In the genomic region with DNA sequence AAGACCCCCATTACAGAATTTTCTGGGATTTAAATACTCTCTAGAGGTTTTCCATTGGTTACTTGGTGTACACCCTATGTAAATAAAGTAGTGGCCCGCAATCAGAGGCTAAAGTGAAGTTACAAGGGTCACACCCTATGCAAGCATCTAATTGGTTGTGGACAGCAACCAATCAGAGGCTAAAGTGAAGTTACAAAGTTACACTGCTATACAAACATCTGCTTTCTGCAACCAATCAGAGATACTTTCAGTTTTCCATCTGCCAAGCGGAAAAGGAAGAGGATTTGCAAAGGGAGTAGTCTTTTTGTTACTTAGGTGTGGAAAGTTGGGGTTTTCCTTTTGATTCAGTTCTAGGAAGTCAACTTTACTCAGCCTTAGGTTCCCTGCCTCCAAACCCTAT, we compare ENCODE assay signal across 8 cellular contexts. TPM values are rescaled to one million over a fixed set of nuclear protein-coding genes. Genes with fewer than 3 reads are reported as not detected.
DNase-seq lines count a peak whose midpoint lies in the region; ATAC-seq and TF ChIP-seq lines count a peak whose summit lies in the region.

No MANE protein-coding gene starts in this region.

- H3K36me3 ChIP-seq in KOPT-K1 (ENCODE audit: insufficient read depth, low read length) (no peaks in the 10 kb centered on the region), mucosa of descending colon (ENCODE audit: low read depth) (no peaks in the 10 kb centered on the region), thyroid gland (no peaks in the 10 kb centered on the region)

- TF ChIP-seq POLR2A in thyroid gland (IDR thresholded peaks at IDR 0.05) = no peak

- intact Hi-C loops in mucosa of descending colon (cut with DNase I, micrococcal nuclease) (no loop called here), thyroid gland (cut with DNase I) (no loop called here)

- H3K9me3 ChIP-seq in KOPT-K1 (ENCODE audit: insufficient read depth, low read length, poor library complexity, severe bottlenecking) (no peaks in the 10 kb centered on the region), mucosa of descending colon (no peaks in the 10 kb centered on the region), thyroid gland (no peaks in the 10 kb centered on the region)

- peak overlapping the region; percentile 49 for H3K27ac ChIP-seq in KOPT-K1 (ENCODE audit: low read depth, low read length, poor library complexity, severe bottlenecking)
- H3K27ac ChIP-seq in thyroid gland = no peak overlapping the region

- peak; percentile 78 for ATAC-seq in mucosa of descending colon
- ATAC-seq in HG03520 (IDR thresholded peaks at IDR 0.05; ENCODE audit: unreplicated experiment) = no peak
- no peak for ATAC-seq in HG02759 (IDR thresholded peaks at IDR 0.05; ENCODE audit: unreplicated experiment)

- TF ChIP-seq CTCF in mucosa of descending colon (IDR thresholded peaks at IDR 0.05) = no peak
- no peak for TF ChIP-seq CTCF in thyroid gland (IDR thresholded peaks at IDR 0.05)
- TF ChIP-seq CTCF in GM13977 (IDR thresholded peaks at IDR 0.05; ENCODE audit: extremely low read depth, insufficient read depth, missing control alignments) = no peak

- H3K4me3 ChIP-seq in mucosa of descending colon = no peak overlapping the region
- H3K4me3 ChIP-seq in thyroid gland (replicated peaks in 1 of 3) = no peak overlapping the region

- WGBS in thyroid gland, 2 donors = 53 to 76% methylated on average over 2 of the region's 2 CpGs

- in situ Hi-C loops in GM13977 (cut with MboI; ENCODE audit: low pct_unique_long_range_greater_than_20kb, low sequenced_read_pairs, unreplicated experiment) = no loop called here

- no peaks in the 10 kb centered on the region for H3K4me1 ChIP-seq in mucosa of descending colon (ENCODE audit: low read depth)
- H3K4me1 ChIP-seq in thyroid gland = no peaks in the 10 kb centered on the region

- peak; percentile 76 for DNase-seq in CD1c-positive myeloid dendritic cell (ENCODE audit: extremely low spot score)
- peak; percentile 28 for DNase-seq in cerebellar cortex (ENCODE audit: low spot score)
- DNase-seq in mucosa of descending colon = peak in 1 of 3 donors; percentile 50
- DNase-seq in thyroid gland = no peak
- no peak for DNase-seq in GM13977 (ENCODE audit: low spot score)

- H3K27me3 ChIP-seq in thyroid gland = no peaks in the 10 kb centered on the region

RNA-seq across cellular contexts. Expression of gene ATRX, which starts 2.0 kb away (rescaled TPM):
- total RNA-seq in mucosa of descending colon (100 to 1,000 TPM in 1 of 3 donors, 10 to 100 TPM in 2; 47.9 to 108 (median 64.1) TPM), thyroid gland (100 to 1,000 TPM in 3 of 4 donors, 10 to 100 TPM in 1; 96.2 to 211 (median 131) TPM)

Comparison
In these comparisons a context has a peak if more than half of its experiments do, and no peak if none do; other contexts are left out.
1. DNase-seq: peak in CD1c-positive myeloid dendritic cell (single experiment) and cerebellar cortex (single experiment); none in thyroid gland (0 of 2) and GM13977 (single experiment).